In the genomic region with DNA sequence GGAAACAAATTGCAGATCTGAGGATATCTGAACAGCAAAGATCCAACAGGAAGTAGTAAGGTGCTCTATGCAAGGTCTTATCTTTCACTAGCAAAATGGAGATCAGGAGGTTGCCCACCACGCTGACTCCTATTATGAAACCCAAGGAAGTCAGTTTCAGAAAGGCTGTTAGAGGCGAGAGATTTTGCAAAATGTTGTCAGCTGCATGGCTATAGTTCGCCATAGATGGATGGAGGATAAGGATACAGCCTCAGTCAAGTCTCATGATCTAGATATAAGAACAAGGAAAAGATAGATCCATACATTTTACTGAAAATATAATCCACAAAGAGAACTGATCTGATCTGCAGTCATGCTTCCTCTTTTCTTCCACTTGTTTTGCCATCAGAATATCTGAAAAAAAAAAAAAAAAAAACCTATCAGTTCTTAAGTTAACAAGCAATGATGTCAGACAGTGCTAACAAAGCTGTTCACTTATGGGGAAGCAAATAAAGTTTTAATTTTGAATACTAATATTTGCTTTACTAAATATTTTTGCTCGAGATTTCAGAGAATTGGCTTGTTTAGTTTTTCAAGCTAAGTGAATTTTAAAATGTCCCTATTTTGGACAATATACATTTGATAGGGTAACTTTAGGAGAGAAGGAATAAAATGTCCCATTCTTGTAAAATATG, we compare ENCODE assay signal across 2 cellular contexts.
TF ChIP-seq lines count a peak whose summit lies in the region.

No MANE protein-coding gene starts in this region.

TF ChIP-seq in SK-N-SH, 30 proteins besides CTCF, POLR2A, EP300 and RAD21:
- TF ChIP-seq GATA2 (CRISPR knock-in tag; IDR thresholded peaks at IDR 0.05): no peak
- TF ChIP-seq FOXJ3 (CRISPR knock-in tag; IDR thresholded peaks at IDR 0.05): no peak
- no peak for TF ChIP-seq MXI1 (IDR thresholded peaks at IDR 0.05; ENCODE audit: low read depth, low read length)
- TF ChIP-seq, protein P1, sequence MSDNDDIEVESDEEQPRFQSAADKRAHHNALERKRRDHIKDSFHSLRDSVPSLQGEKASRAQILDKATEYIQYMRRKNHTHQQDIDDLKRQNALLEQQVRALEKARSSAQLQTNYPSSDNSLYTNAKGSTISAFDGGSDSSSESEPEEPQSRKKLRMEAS (IDR thresholded peaks at IDR 0.05; ENCODE audit: low read depth): no peak
- no peak for TF ChIP-seq TEAD4 (IDR thresholded peaks at IDR 0.05; ENCODE audit: borderline replicate concordance, insufficient read depth)
- no peak for TF ChIP-seq ELF1 (IDR thresholded peaks at IDR 0.05)
- no peak for TF ChIP-seq EZH2phosphoT487 (IDR thresholded peaks at IDR 0.05; ENCODE audit: borderline replicate concordance, low read depth)
- no peak for TF ChIP-seq PBX3 (IDR thresholded peaks at IDR 0.05)
- TF ChIP-seq TAF1 (IDR thresholded peaks at IDR 0.05; ENCODE audit: borderline replicate concordance, low read depth, low read length): no peak
- no peak for TF ChIP-seq JUND (IDR thresholded peaks at IDR 0.05)
- no peak for TF ChIP-seq CHD2 (IDR thresholded peaks at IDR 0.05; ENCODE audit: low read length, partially characterized antibody)
- TF ChIP-seq SIN3A (IDR thresholded peaks at IDR 0.05; ENCODE audit: borderline replicate concordance, low read depth, low read length): no peak
- no peak for TF ChIP-seq ZBTB33 (IDR thresholded peaks at IDR 0.05; ENCODE audit: borderline replicate concordance, low read depth)

TF ChIP-seq in SK-N-SH treated with all-trans-retinoic acid at 6 μM for 48 hours, 23 proteins besides CTCF, POLR2A, EP300 and RAD21:
- no peak for TF ChIP-seq BACH2 (CRISPR knock-in tag; IDR thresholded peaks at IDR 0.05; ENCODE audit: borderline replicate concordance)
- no peak for TF ChIP-seq ZNF8 (CRISPR knock-in tag; IDR thresholded peaks at IDR 0.05)
- no peak for TF ChIP-seq TOX (CRISPR knock-in tag; IDR thresholded peaks at IDR 0.05; ENCODE audit: borderline replicate concordance)
- TF ChIP-seq ZC3H10 (CRISPR knock-in tag; IDR thresholded peaks at IDR 0.05): no peak
- TF ChIP-seq TCF4 (CRISPR knock-in tag; IDR thresholded peaks at IDR 0.05; ENCODE audit: borderline replicate concordance): no peak
- TF ChIP-seq, protein P2, sequence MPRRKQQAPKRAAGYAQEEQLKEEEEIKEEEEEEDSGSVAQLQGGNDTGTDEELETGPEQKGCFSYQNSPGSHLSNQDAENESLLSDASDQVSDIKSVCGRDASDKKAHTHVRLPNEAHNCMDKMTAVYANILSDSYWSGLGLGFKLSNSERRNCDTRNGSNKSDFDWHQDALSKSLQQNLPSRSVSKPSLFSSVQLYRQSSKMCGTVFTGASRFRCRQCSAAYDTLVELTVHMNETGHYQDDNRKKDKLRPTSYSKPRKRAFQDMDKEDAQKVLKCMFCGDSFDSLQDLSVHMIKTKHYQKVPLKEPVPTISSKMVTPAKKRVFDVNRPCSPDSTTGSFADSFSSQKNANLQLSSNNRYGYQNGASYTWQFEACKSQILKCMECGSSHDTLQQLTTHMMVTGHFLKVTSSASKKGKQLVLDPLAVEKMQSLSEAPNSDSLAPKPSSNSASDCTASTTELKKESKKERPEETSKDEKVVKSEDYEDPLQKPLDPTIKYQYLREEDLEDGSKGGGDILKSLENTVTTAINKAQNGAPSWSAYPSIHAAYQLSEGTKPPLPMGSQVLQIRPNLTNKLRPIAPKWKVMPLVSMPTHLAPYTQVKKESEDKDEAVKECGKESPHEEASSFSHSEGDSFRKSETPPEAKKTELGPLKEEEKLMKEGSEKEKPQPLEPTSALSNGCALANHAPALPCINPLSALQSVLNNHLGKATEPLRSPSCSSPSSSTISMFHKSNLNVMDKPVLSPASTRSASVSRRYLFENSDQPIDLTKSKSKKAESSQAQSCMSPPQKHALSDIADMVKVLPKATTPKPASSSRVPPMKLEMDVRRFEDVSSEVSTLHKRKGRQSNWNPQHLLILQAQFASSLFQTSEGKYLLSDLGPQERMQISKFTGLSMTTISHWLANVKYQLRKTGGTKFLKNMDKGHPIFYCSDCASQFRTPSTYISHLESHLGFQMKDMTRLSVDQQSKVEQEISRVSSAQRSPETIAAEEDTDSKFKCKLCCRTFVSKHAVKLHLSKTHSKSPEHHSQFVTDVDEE (CRISPR knock-in tag; IDR thresholded peaks at IDR 0.05): no peak
- no peak for TF ChIP-seq ZFP30 (CRISPR knock-in tag; IDR thresholded peaks at IDR 0.05)
- no peak for TF ChIP-seq ZNF70 (CRISPR knock-in tag; IDR thresholded peaks at IDR 0.05)
- TF ChIP-seq ESRRG (CRISPR knock-in tag; IDR thresholded peaks at IDR 0.05): no peak
- TF ChIP-seq ZFP3 (CRISPR knock-in tag; IDR thresholded peaks at IDR 0.05): no peak
